ENCODE assay signal across 12 cellular contexts in the genomic region with DNA sequence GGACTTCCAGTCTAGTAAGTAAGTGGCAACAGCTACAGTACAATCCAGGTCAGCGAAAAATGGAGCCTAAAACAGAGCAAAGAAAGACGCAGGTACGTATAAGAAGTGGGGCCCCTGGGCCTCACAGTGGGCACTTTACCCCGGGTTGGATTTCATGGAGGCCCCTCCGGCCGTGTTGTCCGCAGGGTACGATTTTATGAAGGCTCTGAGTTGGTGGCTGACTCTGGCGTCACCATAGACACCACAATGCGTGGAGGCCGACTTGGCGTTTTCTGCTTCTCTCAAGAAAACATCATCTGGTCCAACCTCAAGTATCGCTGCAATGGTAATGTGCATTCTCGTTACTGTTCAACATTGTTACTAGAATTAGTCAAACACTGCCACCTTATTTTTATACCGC. TPM values are rescaled to one million over a fixed set of nuclear protein-coding genes. Genes with fewer than 3 reads are reported as not detected.
DNase-seq lines count a peak whose midpoint lies in the region; ATAC-seq lines count a peak whose summit lies in the region.
"Had no signal": no experiment of that assay in that cellular context is flagged by ENCODE, and none has a peak within 500 bp of the region (broad histone marks: within the 10 kb centered on the region; RNA-seq: fewer than 3 reads in every experiment).

No MANE protein-coding gene starts in this region.

- peak overlapping the region; percentile 88 for H3K27ac ChIP-seq in substantia nigra (ENCODE audit: low read depth, low read length, poor library complexity, severe bottlenecking)

- peak overlapping the region; percentile 27 for H3K4me3 Mint-ChIP-seq in activated naive CD4-positive, alpha-beta T cell treated with anti-CD3 and anti-CD28 coated beads, Interleukin-2, amount 50 U/mL, for 24 hours
- H3K4me3 Mint-ChIP-seq in activated naive CD4-positive, alpha-beta T cell treated with anti-CD3 and anti-CD28 coated beads for 36 hours, result no peak overlapping the region
- peak overlapping the region; percentile 83 for H3K4me3 Mint-ChIP-seq in activated T-helper 1 cell treated with anti-CD3 and anti-CD28 coated beads, Interleukin-12 subunit alpha, Interleukin-12 subunit beta, Interleukin-2, Interleukin-4 antibody, amounts not matched to agents 30 ng/mL and 10 ng/mL and 1 ng/mL, durations not matched to agents 14 hours and 24 hours and 36 hours
- H3K4me3 Mint-ChIP-seq: endodermal cell, WTC11 had no signal

- DNase-seq in activated naive CD4-positive, alpha-beta T cell treated with anti-CD3 and anti-CD28 coated beads for 36 hours, result no peak
- no peak for DNase-seq in activated T-helper 1 cell treated with anti-CD3 and anti-CD28 coated beads, Interleukin-12 subunit alpha, Interleukin-12 subunit beta, Interleukin-2, Interleukin-4 antibody, amounts not matched to agents 30 ng/mL and 10 ng/mL and 1 ng/mL, durations not matched to agents 14 hours and 24 hours and 36 hours (ENCODE audit: low spot score)
- DNase-seq in islet precursor cell (peak; percentile 19), substantia nigra (lab: John Stamatoyannopoulos, UW) (peak in 1 of 49 donors; percentile 7), putamen (ENCODE audit: low spot score) (no peak)

- H3K9me3 Mint-ChIP-seq in activated naive CD4-positive, alpha-beta T cell treated with anti-CD3 and anti-CD28 coated beads, Interleukin-2, amount 50 U/mL, for 24 hours, result no peaks in the 10 kb centered on the region
- H3K9me3 Mint-ChIP-seq in activated naive CD4-positive, alpha-beta T cell treated with anti-CD3 and anti-CD28 coated beads for 36 hours, result no peaks in the 10 kb centered on the region
- no peaks in the 10 kb centered on the region for H3K9me3 Mint-ChIP-seq in activated T-helper 1 cell treated with anti-CD3 and anti-CD28 coated beads, Interleukin-12 subunit alpha, Interleukin-12 subunit beta, Interleukin-2, Interleukin-4 antibody, amounts not matched to agents 30 ng/mL and 10 ng/mL and 1 ng/mL, durations not matched to agents 14 hours and 24 hours and 36 hours
- H3K9me3 Mint-ChIP-seq: activated naive CD8-positive, alpha-beta T cell treated with anti-CD3 and anti-CD28 coated beads, Interleukin-2, amount 10 ng/mL, durations not matched to agents 7 days and 5 days; endodermal cell; stimulated activated memory B cell treated with anti-CD40 and anti-IgM and Interleukin-4, amounts not matched to agents 10 μg/mL and 1 μg/mL and 100 μg/mL, for 72 hours; WTC11 had no signal

- intact Hi-C loops in activated naive CD4-positive, alpha-beta T cell treated with anti-CD3 and anti-CD28 coated beads for 36 hours (cut with micrococcal nuclease), result loop anchor here (1.0 to 5.0 kb wide), 3 partner anchors 119 to 1061 kb away; no protein-coding TSS in a partner anchor
- intact Hi-C loops in activated T-helper 1 cell treated with anti-CD3 and anti-CD28 coated beads, Interleukin-12 subunit alpha, Interleukin-12 subunit beta, Interleukin-2, Interleukin-4 antibody, amounts not matched to agents 30 ng/mL and 10 ng/mL and 1 ng/mL, durations not matched to agents 14 hours and 24 hours and 36 hours (cut with micrococcal nuclease), result loop anchor here (5.0 kb wide), 1 partner anchor 1055 kb away; no protein-coding TSS in a partner anchor

- H3K4me1 Mint-ChIP-seq in activated naive CD4-positive, alpha-beta T cell treated with anti-CD3 and anti-CD28 coated beads, Interleukin-2, amount 50 U/mL, for 24 hours, result peaks cover 5% of the 10 kb centered on the region
- peaks cover 12% of the 10 kb centered on the region for H3K4me1 Mint-ChIP-seq in activated naive CD4-positive, alpha-beta T cell treated with anti-CD3 and anti-CD28 coated beads for 36 hours (ENCODE audit: low read depth)
- H3K4me1 Mint-ChIP-seq in activated T-helper 1 cell treated with anti-CD3 and anti-CD28 coated beads, Interleukin-12 subunit alpha, Interleukin-12 subunit beta, Interleukin-2, Interleukin-4 antibody, amounts not matched to agents 30 ng/mL and 10 ng/mL and 1 ng/mL, durations not matched to agents 14 hours and 24 hours and 36 hours (ENCODE audit: low read depth), result peaks cover 19% of the 10 kb centered on the region
- H3K4me1 Mint-ChIP-seq: endodermal cell had no signal

- no peaks in the 10 kb centered on the region for H3K27me3 Mint-ChIP-seq in activated naive CD4-positive, alpha-beta T cell treated with anti-CD3 and anti-CD28 coated beads, Interleukin-2, amount 50 U/mL, for 24 hours
- no peaks in the 10 kb centered on the region for H3K27me3 Mint-ChIP-seq in activated naive CD4-positive, alpha-beta T cell treated with anti-CD3 and anti-CD28 coated beads for 36 hours (ENCODE audit: low read depth)
- peaks cover 4% of the 10 kb centered on the region for H3K27me3 Mint-ChIP-seq in activated T-helper 1 cell treated with anti-CD3 and anti-CD28 coated beads, Interleukin-12 subunit alpha, Interleukin-12 subunit beta, Interleukin-2, Interleukin-4 antibody, amounts not matched to agents 30 ng/mL and 10 ng/mL and 1 ng/mL, durations not matched to agents 14 hours and 24 hours and 36 hours (ENCODE audit: insufficient read depth)

- H3K36me3 Mint-ChIP-seq in activated naive CD4-positive, alpha-beta T cell treated with anti-CD3 and anti-CD28 coated beads, Interleukin-2, amount 50 U/mL, for 24 hours, result peaks cover 6% of the 10 kb centered on the region
- no peaks in the 10 kb centered on the region for H3K36me3 Mint-ChIP-seq in activated naive CD4-positive, alpha-beta T cell treated with anti-CD3 and anti-CD28 coated beads for 36 hours (ENCODE audit: low read depth)
- H3K36me3 Mint-ChIP-seq in activated T-helper 1 cell treated with anti-CD3 and anti-CD28 coated beads, Interleukin-12 subunit alpha, Interleukin-12 subunit beta, Interleukin-2, Interleukin-4 antibody, amounts not matched to agents 30 ng/mL and 10 ng/mL and 1 ng/mL, durations not matched to agents 14 hours and 24 hours and 36 hours (ENCODE audit: low read depth), result no peaks in the 10 kb centered on the region
- H3K36me3 Mint-ChIP-seq: activated naive CD8-positive, alpha-beta T cell treated with anti-CD3 and anti-CD28 coated beads, Interleukin-2, amount 10 ng/mL, durations not matched to agents 7 days and 5 days; stimulated activated memory B cell treated with anti-CD40 and anti-IgM and Interleukin-4, amounts not matched to agents 10 μg/mL and 1 μg/mL and 100 μg/mL, for 72 hours; WTC11 had no signal

- ATAC-seq in activated CD4-positive, CD25-positive, alpha-beta regulatory T cell treated with anti-CD3 and anti-CD28 coated beads, Interleukin-2, amount 50 U/mL, for 24 hours, result no peak
- ATAC-seq in GM21360 (IDR thresholded peaks at IDR 0.05; ENCODE audit: unreplicated experiment), result no peak

- CTCF ChIA-PET in activated naive CD4-positive, alpha-beta T cell treated with anti-CD3 and anti-CD28 coated beads for 36 hours (lab: Charles Lee), result interaction anchor here (0.5 to 3.8 kb wide), 3 partner anchors 92 to 369 kb away, joined by 3 to 32 read pairs (median 3); no protein-coding TSS in a partner anchor

- no peak overlapping the region for H3K27ac Mint-ChIP-seq in activated naive CD4-positive, alpha-beta T cell treated with anti-CD3 and anti-CD28 coated beads, Interleukin-2, amount 50 U/mL, for 24 hours
- H3K27ac Mint-ChIP-seq in activated naive CD4-positive, alpha-beta T cell treated with anti-CD3 and anti-CD28 coated beads for 36 hours, result no peak overlapping the region
- H3K27ac Mint-ChIP-seq in activated T-helper 1 cell treated with anti-CD3 and anti-CD28 coated beads, Interleukin-12 subunit alpha, Interleukin-12 subunit beta, Interleukin-2, Interleukin-4 antibody, amounts not matched to agents 30 ng/mL and 10 ng/mL and 1 ng/mL, durations not matched to agents 14 hours and 24 hours and 36 hours, result no peak overlapping the region
- H3K27ac Mint-ChIP-seq: activated naive CD8-positive, alpha-beta T cell treated with anti-CD3 and anti-CD28 coated beads, Interleukin-2, amount 10 ng/mL, durations not matched to agents 7 days and 5 days; endodermal cell; stimulated activated memory B cell treated with anti-CD40 and anti-IgM and Interleukin-4, amounts not matched to agents 10 μg/mL and 1 μg/mL and 100 μg/mL, for 72 hours; WTC11 had no signal

RNA-seq across cellular contexts. Expression of a gene that starts 47.1 kb away (rescaled TPM):
- 1 to 10 TPM in 1 of 2 experiments, under 1 TPM in 1; 0.29 to 1.1 TPM for total RNA-seq in activated naive CD4-positive, alpha-beta T cell treated with anti-CD3 and anti-CD28 coated beads for 36 hours
- total RNA-seq in activated T-helper 1 cell treated with anti-CD3 and anti-CD28 coated beads, Interleukin-12 subunit alpha, Interleukin-12 subunit beta, Interleukin-2, Interleukin-4 antibody, amounts not matched to agents 30 ng/mL and 10 ng/mL and 1 ng/mL, durations not matched to agents 14 hours and 24 hours and 36 hours, result 1.3 and 2.0 TPM in 2 replicates
